In genomic region chr3:127356381-127356780, GRCh38 we compare ENCODE assay signal across 20 cellular contexts.
DNase-seq lines count a peak whose midpoint lies in the region; TF ChIP-seq lines count a peak whose summit lies in the region.
"Had no signal": no experiment of that assay in that cellular context is flagged by ENCODE, and none has a peak within 500 bp of the region (broad histone marks: within the 10 kb centered on the region; RNA-seq: fewer than 3 reads in every experiment).

No MANE protein-coding gene starts in this region.

- H3K36me3 Mint-ChIP-seq in osteocyte (ENCODE audit: unreplicated experiment): no peaks in the 10 kb centered on the region
- H3K36me3 Mint-ChIP-seq: CD14-positive monocyte; CD4-positive, alpha-beta memory T cell; CD8-positive, alpha-beta memory T cell had no signal

- H3K27ac Mint-ChIP-seq in osteocyte (ENCODE audit: unreplicated experiment): no peak overlapping the region
- H3K27ac Mint-ChIP-seq: CD4-positive, alpha-beta memory T cell; CD4-positive, CD25-positive, alpha-beta regulatory T cell; CD8-positive, alpha-beta memory T cell had no signal

- H3K4me3 Mint-ChIP-seq in osteocyte (ENCODE audit: unreplicated experiment): no peak overlapping the region
- H3K4me3 Mint-ChIP-seq: CD14-positive monocyte; CD4-positive, alpha-beta memory T cell; CD4-positive, CD25-positive, alpha-beta regulatory T cell; CD8-positive, alpha-beta memory T cell had no signal

- DNase-seq in ecto neural progenitor cell (ENCODE audit: low spot score) (peak; percentile 20), osteocyte (ENCODE audit: extremely low spot score, unreplicated experiment) (peak; percentile 56), NCI-H1417 treated with DMSO at 0.1 percent for 48 hours (lab: John Stamatoyannopoulos, UW) (no peak), germinal center (ENCODE audit: low spot score) (no peak), amygdala (lab: John Stamatoyannopoulos, UW) (no peak)
- DNase-seq: 8988T; ACHN; BE2C; C1 segment of cervical spinal cord; CD4-positive, alpha-beta memory T cell; CD4-positive, CD25-positive, alpha-beta regulatory T cell; CD8-positive, alpha-beta memory T cell; COR-L47; DMS 273 treated with DMSO at 0.1 percent for 48 hours; DMS153; DMS79; DND-41; EL; GDM1 had no signal

- H3K9me3 Mint-ChIP-seq in osteocyte (ENCODE audit: unreplicated experiment): no peaks in the 10 kb centered on the region

- TF ChIP-seq CTCF in osteocyte (IDR thresholded peaks at IDR 0.05): no peak

- no peaks in the 10 kb centered on the region for H3K4me1 Mint-ChIP-seq in osteocyte (ENCODE audit: unreplicated experiment)
- H3K4me1 Mint-ChIP-seq: CD14-positive monocyte; CD4-positive, alpha-beta memory T cell; CD4-positive, CD25-positive, alpha-beta regulatory T cell; CD8-positive, alpha-beta memory T cell had no signal

- peaks cover 22% of the 10 kb centered on the region for H3K27me3 Mint-ChIP-seq in osteocyte (ENCODE audit: unreplicated experiment)
- H3K27me3 Mint-ChIP-seq: CD4-positive, CD25-positive, alpha-beta regulatory T cell had no signal

Comparison
In these comparisons a context has a peak if more than half of its experiments do, and no peak if none do; other contexts are left out.
1. DNase-seq: peak in ecto neural progenitor cell (single experiment) and osteocyte (single experiment); none in NCI-H1417 treated with DMSO at 0.1 percent for 48 hours (single experiment), germinal center (single experiment) and amygdala (0 of 56).